In the genomic region with DNA sequence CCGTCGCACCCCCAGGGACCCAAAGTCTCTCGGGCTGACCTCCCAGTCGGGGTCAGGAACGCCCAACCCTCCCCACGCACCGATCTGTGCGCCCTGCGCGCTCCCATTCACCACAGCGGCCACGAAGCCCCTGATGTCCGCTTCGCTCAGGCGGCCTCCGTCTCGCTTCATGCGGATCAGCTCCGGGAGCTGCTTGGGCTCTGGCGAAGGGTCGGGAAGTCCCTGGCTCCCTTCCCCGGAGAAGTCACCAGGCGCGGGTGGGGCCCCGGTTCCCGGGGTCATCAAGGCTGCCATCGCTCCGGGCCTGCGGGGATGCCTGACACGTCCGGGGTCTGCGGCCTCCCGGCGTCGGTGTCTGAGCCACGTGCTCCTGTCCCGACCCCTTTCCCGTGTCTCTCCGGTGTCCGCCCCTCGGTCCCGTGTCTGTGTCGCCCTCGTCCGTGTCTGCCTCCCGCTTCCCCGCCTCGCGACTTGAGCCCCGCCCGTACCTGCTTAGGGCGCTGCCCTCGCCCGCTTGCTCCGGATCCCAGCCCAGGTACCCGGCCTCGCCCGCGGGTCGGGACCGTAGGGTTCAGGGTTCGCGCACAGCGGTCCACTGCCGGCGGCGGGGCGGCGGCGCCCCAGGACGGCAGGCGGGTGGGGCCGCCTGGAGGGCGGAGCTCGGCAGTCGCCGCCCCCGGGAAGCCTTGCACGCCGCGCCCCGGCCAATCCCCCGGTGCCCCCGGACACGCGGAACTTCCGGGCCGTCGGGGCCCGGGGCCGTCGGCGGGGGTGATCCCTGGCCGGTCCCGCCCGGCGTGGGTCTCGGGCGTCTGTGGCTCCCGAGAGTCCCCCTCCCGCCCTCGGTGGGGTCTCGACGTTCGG, we compare ENCODE assay signal across 1 cellular context.
TF ChIP-seq lines count a peak whose summit lies in the region.

A gene with protein sequence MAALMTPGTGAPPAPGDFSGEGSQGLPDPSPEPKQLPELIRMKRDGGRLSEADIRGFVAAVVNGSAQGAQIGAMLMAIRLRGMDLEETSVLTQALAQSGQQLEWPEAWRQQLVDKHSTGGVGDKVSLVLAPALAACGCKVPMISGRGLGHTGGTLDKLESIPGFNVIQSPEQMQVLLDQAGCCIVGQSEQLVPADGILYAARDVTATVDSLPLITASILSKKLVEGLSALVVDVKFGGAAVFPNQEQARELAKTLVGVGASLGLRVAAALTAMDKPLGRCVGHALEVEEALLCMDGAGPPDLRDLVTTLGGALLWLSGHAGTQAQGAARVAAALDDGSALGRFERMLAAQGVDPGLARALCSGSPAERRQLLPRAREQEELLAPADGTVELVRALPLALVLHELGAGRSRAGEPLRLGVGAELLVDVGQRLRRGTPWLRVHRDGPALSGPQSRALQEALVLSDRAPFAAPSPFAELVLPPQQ (minus strand): TSS at position 597 of the 864 bp plus-strand sequence. CDS start 303 bp downstream, at position 294.

TF ChIP-seq in H1, 55 proteins besides CTCF, POLR2A, EP300 and RAD21:
- no peak for TF ChIP-seq RFX5 (IDR thresholded peaks at IDR 0.05; ENCODE audit: borderline replicate concordance, low read depth, low read length)
- TF ChIP-seq EZH2 (IDR thresholded peaks at IDR 0.05; ENCODE audit: low read depth, low read length, severe bottlenecking) = peak; percentile 80
- TF ChIP-seq, protein P1, sequence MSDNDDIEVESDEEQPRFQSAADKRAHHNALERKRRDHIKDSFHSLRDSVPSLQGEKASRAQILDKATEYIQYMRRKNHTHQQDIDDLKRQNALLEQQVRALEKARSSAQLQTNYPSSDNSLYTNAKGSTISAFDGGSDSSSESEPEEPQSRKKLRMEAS (IDR thresholded peaks at IDR 0.05) = peak; percentile 77
- TF ChIP-seq SUZ12 (IDR thresholded peaks at IDR 0.05; ENCODE audit: low read length) = peak; percentile 72
